ENCODE assay signal across 25 cellular contexts in genomic region chrX:112085149-112085548, GRCh38. TPM values are rescaled to one million over a fixed set of nuclear protein-coding genes. Genes with fewer than 3 reads are reported as not detected.
DNase-seq lines count a peak whose midpoint lies in the region; ATAC-seq, FAIRE-seq and TF ChIP-seq lines count a peak whose summit lies in the region.
"Had no signal": no experiment of that assay in that cellular context is flagged by ENCODE, and none has a peak within 500 bp of the region (broad histone marks: within the 10 kb centered on the region; RNA-seq: fewer than 3 reads in every experiment).

No MANE protein-coding gene starts in this region.

- peaks cover 38% of the 10 kb centered on the region for H3K27me3 Mint-ChIP-seq in astrocyte (ENCODE audit: low read depth, unreplicated experiment)
- H3K27me3 Mint-ChIP-seq in activated naive CD8-positive, alpha-beta T cell treated with anti-CD3 and anti-CD28 coated beads for 36 hours: peaks cover 39% of the 10 kb centered on the region

- H3K4me2 ChIP-seq in astrocyte (ENCODE audit: low read length): no peak overlapping the region
- H3K4me2 ChIP-seq: BLaER1, KMS-11 had no signal

- peak; percentile 73 for FAIRE-seq in astrocyte (lab: Jason Lieb, UNC)

- TF ChIP-seq CTCF in astrocyte (IDR thresholded peaks at IDR 0.05; ENCODE audit: insufficient read depth, low read depth, low read length): no peak

- H3K9ac ChIP-seq in astrocyte (ENCODE audit: low read length): no peak overlapping the region
- H3K9ac ChIP-seq: BLaER1, GM23248, KMS-11 had no signal

- no peak overlapping the region for H3K4me3 ChIP-seq in astrocyte (ENCODE audit: insufficient read depth, low read depth, low read length)
- H3K4me3 ChIP-seq: BLaER1, GM23248 had no signal

- no peak for DNase-seq in astrocyte (ENCODE audit: low read depth)
- DNase-seq in activated naive CD8-positive, alpha-beta T cell treated with anti-CD3 and anti-CD28 coated beads for 36 hours: no peak
- DNase-seq in cerebellar nuclear complex (lab: John Stamatoyannopoulos, UW): no peak
- no peak for DNase-seq in CD1c-positive myeloid dendritic cell (ENCODE audit: extremely low spot score)
- DNase-seq: Caco-2; CD4-positive, alpha-beta memory T cell; DMS153; EL; GM23248; H9; HFFc6; IMR-90; NCI-H1105; NCI-H146; NCI-H2029; NCI-H226; NCI-H510A treated with DMSO at 0.1 percent for 48 hours; NCI-H748 treated with DMSO at 0.1 percent for 48 hours had no signal

- H2AFZ ChIP-seq in astrocyte (ENCODE audit: low read depth, low read length): no peak overlapping the region
- H2AFZ ChIP-seq: GM23248 had no signal

- H3K27ac Mint-ChIP-seq in astrocyte (ENCODE audit: unreplicated experiment): no peak overlapping the region
- no peak overlapping the region for H3K27ac Mint-ChIP-seq in activated naive CD8-positive, alpha-beta T cell treated with anti-CD3 and anti-CD28 coated beads for 36 hours
- H3K27ac Mint-ChIP-seq: CD4-positive, alpha-beta memory T cell; H9; HFFc6 had no signal

- no peaks in the 10 kb centered on the region for H4K20me1 ChIP-seq in astrocyte (ENCODE audit: insufficient read depth, low read length)
- H4K20me1 ChIP-seq: BLaER1 had no signal

- H3K9me3 Mint-ChIP-seq in astrocyte (ENCODE audit: unreplicated experiment): no peaks in the 10 kb centered on the region
- no peaks in the 10 kb centered on the region for H3K9me3 Mint-ChIP-seq in activated naive CD8-positive, alpha-beta T cell treated with anti-CD3 and anti-CD28 coated beads for 36 hours
- H3K9me3 Mint-ChIP-seq: HFFc6 had no signal

- H3K36me3 Mint-ChIP-seq in astrocyte (ENCODE audit: low read depth, unreplicated experiment): no peaks in the 10 kb centered on the region
- no peaks in the 10 kb centered on the region for H3K36me3 Mint-ChIP-seq in activated naive CD8-positive, alpha-beta T cell treated with anti-CD3 and anti-CD28 coated beads for 36 hours
- H3K36me3 Mint-ChIP-seq: CD4-positive, alpha-beta memory T cell had no signal

- H3K4me1 Mint-ChIP-seq in astrocyte (ENCODE audit: low read depth, unreplicated experiment): no peaks in the 10 kb centered on the region
- H3K4me1 Mint-ChIP-seq in activated naive CD8-positive, alpha-beta T cell treated with anti-CD3 and anti-CD28 coated beads for 36 hours: no peaks in the 10 kb centered on the region
- H3K4me1 Mint-ChIP-seq: CD4-positive, alpha-beta memory T cell had no signal

- no peak overlapping the region for H3K4me3 Mint-ChIP-seq in astrocyte (ENCODE audit: unreplicated experiment)
- no peak overlapping the region for H3K4me3 Mint-ChIP-seq in activated naive CD8-positive, alpha-beta T cell treated with anti-CD3 and anti-CD28 coated beads for 36 hours
- H3K4me3 Mint-ChIP-seq: CD4-positive, alpha-beta memory T cell; HFFc6 had no signal

- H3K27me3 ChIP-seq in astrocyte (ENCODE audit: insufficient read depth, low read length): no peaks in the 10 kb centered on the region

- no peaks in the 10 kb centered on the region for H3K9me3 ChIP-seq in astrocyte (ENCODE audit: insufficient read depth, low read depth, low read length)
- H3K9me3 ChIP-seq: Caco-2 had no signal

- no peaks in the 10 kb centered on the region for H3K4me1 ChIP-seq in astrocyte (ENCODE audit: insufficient read depth, low read length)
- H3K4me1 ChIP-seq: BLaER1, Caco-2 had no signal

- H3K36me3 ChIP-seq in astrocyte (ENCODE audit: insufficient read depth, low read length): no peaks in the 10 kb centered on the region
- H3K36me3 ChIP-seq: BLaER1 had no signal

- H3K27ac ChIP-seq in astrocyte (ENCODE audit: low read depth, low read length): no peak overlapping the region
- H3K27ac ChIP-seq: BLaER1, GM23248, KMS-11 had no signal

- no peaks in the 10 kb centered on the region for H3K79me2 ChIP-seq in astrocyte (ENCODE audit: insufficient read depth, low read length)

- ATAC-seq in GM18520 (IDR thresholded peaks at IDR 0.05; ENCODE audit: unreplicated experiment) (peak; percentile 88), GM21360 (IDR thresholded peaks at IDR 0.05; ENCODE audit: unreplicated experiment) (peak; percentile 49), HG03039 (IDR thresholded peaks at IDR 0.05; ENCODE audit: unreplicated experiment) (peak; percentile 71)
- ATAC-seq: SK-N-SH treated with all-trans-retinoic acid at 6 μM for 48 hours had no signal

RNA-seq across cellular contexts. Expression of gene RTL4, which starts 2.3 kb away (rescaled TPM):
- not detected in 2 replicates for total RNA-seq in astrocyte
- total RNA-seq in activated naive CD8-positive, alpha-beta T cell treated with anti-CD3 and anti-CD28 coated beads for 36 hours: not detected
- total RNA-seq: Caco-2; CD4-positive, alpha-beta memory T cell; GM23248; H9; HFFc6; T-helper 2 cell treated with Interferon-gamma antibody and Interleukin-4, amounts not matched to agents 100 ng/mL and 5 ng/mL, for 36 hours had no signal

RNA-seq across cellular contexts. Expression of gene TRPC5, which starts 2.6 kb away (rescaled TPM):
- not detected in 2 replicates for total RNA-seq in astrocyte
- total RNA-seq in activated naive CD8-positive, alpha-beta T cell treated with anti-CD3 and anti-CD28 coated beads for 36 hours: not detected
- total RNA-seq: Caco-2; CD4-positive, alpha-beta memory T cell; GM23248; HFFc6; T-helper 2 cell treated with Interferon-gamma antibody and Interleukin-4, amounts not matched to agents 100 ng/mL and 5 ng/mL, for 36 hours had no signal
